ENCODE assay signal across 29 cellular contexts in genomic region chr11:125274309-125274708, GRCh38.
"Had no signal": no experiment of that assay in that cellular context is flagged by ENCODE, and none has a peak within 500 bp of the region (broad histone marks: within the 10 kb centered on the region; RNA-seq: fewer than 3 reads in every experiment).

No MANE protein-coding gene starts in this region.

- H3K27ac ChIP-seq: ascending aorta, breast epithelium, cardiac muscle cell, colonic mucosa, esophagus squamous epithelium, gastroesophageal sphincter had no signal

- H3K4me1 ChIP-seq: breast epithelium, colonic mucosa, esophagus squamous epithelium, gastroesophageal sphincter had no signal

- DNase-seq: activated CD4-positive, alpha-beta memory T cell treated with anti-CD3 and anti-CD28 coated beads, Interleukin-2, amount 10 ng/mL, durations not matched to agents 7 days and 5 days; activated CD4-positive, alpha-beta T cell treated with anti-CD3 and anti-CD28 coated beads for 1 hour; activated CD4-positive, alpha-beta T cell treated with anti-CD3 and anti-CD28 coated beads for 4 hours; activated CD4-positive, alpha-beta T cell treated with anti-CD3 and anti-CD28 coated beads, Interleukin-2, amount 10 ng/mL, durations not matched to agents 7 days and 5 days; activated CD4-positive, alpha-beta T cell treated with anti-CD3 and anti-CD28 coated beads, Interleukin-2, amount 50 U/mL, for 4 hours; activated CD8-positive, alpha-beta memory T cell treated with anti-CD3 and anti-CD28 coated beads, Interleukin-2, amount 50 U/mL, for 48 hours; activated gamma-delta T cell; activated naive CD4-positive, alpha-beta T cell; activated naive CD4-positive, alpha-beta T cell treated with anti-CD3 and anti-CD28 coated beads, Interleukin-2, amount 10 ng/mL, durations not matched to agents 7 days and 5 days; activated naive CD8-positive, alpha-beta T cell treated with anti-CD3 and anti-CD28 coated beads, Interleukin-2, amount 10 ng/mL, durations not matched to agents 7 days and 5 days; activated T-cell treated with anti-CD3 and anti-CD28 coated beads for 4 hours; activated T-cell treated with anti-CD3 and anti-CD28 coated beads, Interleukin-2, amount 50 U/mL, for 24 hours; activated T-cell treated with anti-CD3 and anti-CD28 coated beads, Interleukin-2, amount 50 U/mL, for 72 hours; central memory CD4-positive, alpha-beta T cell; cerebellar nuclear complex; colonic mucosa; dorsolateral prefrontal cortex; effector memory CD8-positive, alpha-beta T cell; erythroblast; esophagus squamous epithelium; foreskin melanocyte; heart right ventricle; T-helper 2 cell had no signal

- ATAC-seq: activated naive CD4-positive, alpha-beta T cell treated with anti-CD3 and anti-CD28 coated beads, Interleukin-2, amount 50 U/mL, for 72 hours; activated T-cell treated with anti-CD3 and anti-CD28 coated beads, Interleukin-2, amount 50 U/mL, for 72 hours; effector memory CD8-positive, alpha-beta T cell; gastroesophageal sphincter; heart right ventricle; WTC11 had no signal

- H3K4me3 ChIP-seq: ascending aorta, breast epithelium, cardiac muscle cell, colonic mucosa, dorsolateral prefrontal cortex, esophagus squamous epithelium, gastroesophageal sphincter, heart right ventricle had no signal

- H3K9me3 ChIP-seq: ascending aorta, breast epithelium, colonic mucosa, esophagus squamous epithelium, gastroesophageal sphincter, heart right ventricle had no signal

- H3K36me3 ChIP-seq: ascending aorta, breast epithelium, cardiac muscle cell, colonic mucosa, esophagus squamous epithelium, gastroesophageal sphincter, heart right ventricle had no signal

- H3K27me3 ChIP-seq: ascending aorta, cardiac muscle cell, colonic mucosa, dorsolateral prefrontal cortex, gastroesophageal sphincter, heart right ventricle had no signal
